In the genomic region with DNA sequence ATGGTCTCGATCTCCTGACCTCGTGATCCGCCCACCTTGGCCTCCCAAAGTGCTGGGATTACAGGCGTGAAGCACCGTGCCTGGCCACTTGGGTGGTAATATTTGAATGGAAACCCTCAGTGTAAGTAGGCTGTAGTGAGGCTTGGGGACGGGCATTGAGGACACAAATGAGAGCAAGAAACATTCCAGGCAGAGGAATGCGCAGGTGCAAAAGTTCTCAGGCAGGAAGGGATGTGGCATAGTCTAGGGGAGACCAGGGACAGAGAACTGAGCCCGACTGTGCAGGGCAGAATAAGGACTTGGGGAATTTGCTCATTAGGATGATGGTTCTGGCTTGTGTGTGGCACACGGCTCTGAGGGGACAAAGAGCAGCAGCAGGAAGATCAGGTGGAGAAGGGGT, we compare ENCODE assay signal across 13 cellular contexts. TPM values are rescaled to one million over a fixed set of nuclear protein-coding genes. Genes with fewer than 3 reads are reported as not detected.
DNase-seq lines count a peak whose midpoint lies in the region; ATAC-seq, FAIRE-seq and TF ChIP-seq lines count a peak whose summit lies in the region.
"Had no signal": no experiment of that assay in that cellular context is flagged by ENCODE, and none has a peak within 500 bp of the region (broad histone marks: within the 10 kb centered on the region; RNA-seq: fewer than 3 reads in every experiment).

No MANE protein-coding gene starts in this region.

- H3K79me2 ChIP-seq in DND-41 (ENCODE audit: insufficient read depth, low read length) = peaks cover 96% of the 10 kb centered on the region
- peaks cover 0 to 76% of the 10 kb centered on the region in 2 experiments; a peak in 3 of 4 replicates for H3K79me2 ChIP-seq in H1 (ENCODE audit: control insufficient read depth in 1 of 2, insufficient read depth in 2 of 2, low read length in 2 of 2)

- DNase-seq in DND-41 (no peak), H1 (ENCODE audit: low read depth in 1 of 2, low spot score in 2 of 2) (no peak), pancreas (peak in 2 of 6 donors; percentile 18 to 60), AG08395 (ENCODE audit: low spot score) (no peak)
- DNase-seq in stimulated activated CD4-positive, alpha-beta T cell treated with anti-CD3 and anti-CD28 coated beads, Interleukin-12 subunit alpha, Interleukin-12 subunit beta, amount 100 ng/mL, for 4 hours = no peak
- no peak for DNase-seq in activated T-helper 1 cell treated with anti-CD3 and anti-CD28 coated beads, Interleukin-12 subunit alpha, Interleukin-12 subunit beta, Interleukin-2, Interleukin-4 antibody, amounts not matched to agents 30 ng/mL and 10 ng/mL and 1 ng/mL, durations not matched to agents 14 hours and 24 hours and 36 hours (ENCODE audit: low spot score)
- DNase-seq: activated CD4-positive, alpha-beta T cell treated with anti-CD3 and anti-CD28 coated beads, Interleukin-2, amount 10 ng/mL, durations not matched to agents 7 days and 5 days; adrenal gland; BE2C; HCEC 1CT; NCI-H774 had no signal

- peak overlapping the region; percentile 10; the same call in 1 of the 2 replicates for H2BK5ac ChIP-seq in H1 (ENCODE audit: low read depth, low read length)

- H3K4me2 ChIP-seq in DND-41 (ENCODE audit: insufficient read depth, low read length) = no peak overlapping the region
- H3K4me2 ChIP-seq in H1 (ENCODE audit: insufficient read depth in 1 of 2, low read depth in 2 of 2, low read length in 2 of 2) = peak overlapping the region; percentile 16 to 47; a peak in 2 of 4 replicates

- ATAC-seq in DND-41 (ENCODE audit: insufficient read depth, low read depth) (no peak), pancreas (peak; percentile 65 to 82 (median 68))

- no peak overlapping the region for H2BK20ac ChIP-seq in H1 (ENCODE audit: low read length)

- H3K27me3 Mint-ChIP-seq in IgD-negative memory B cell = peaks cover 1% of the 10 kb centered on the region
- H3K27me3 Mint-ChIP-seq in activated T-helper 1 cell treated with anti-CD3 and anti-CD28 coated beads, Interleukin-12 subunit alpha, Interleukin-12 subunit beta, Interleukin-2, Interleukin-4 antibody, amounts not matched to agents 30 ng/mL and 10 ng/mL and 1 ng/mL, durations not matched to agents 14 hours and 24 hours and 36 hours (ENCODE audit: insufficient read depth) = no peaks in the 10 kb centered on the region
- H3K27me3 Mint-ChIP-seq: activated CD4-positive, alpha-beta T cell treated with anti-CD3 and anti-CD28 coated beads, Interleukin-2, amount 10 ng/mL, durations not matched to agents 7 days and 5 days had no signal

- H3K9ac ChIP-seq in DND-41 (ENCODE audit: low read depth, low read length) = no peak overlapping the region
- H3K9ac ChIP-seq in H1 (replicated peaks in 1 of 4; ENCODE audit: extremely low read depth in 1 of 4, low read depth in 3 of 4, low read length in 3 of 4) = no peak overlapping the region; a peak in 1 of 7 replicates

- 0 out of 2 replicates have a peak overlapping the region, but pooled peaks have one; percentile 15 for H3K18ac ChIP-seq in H1 (ENCODE audit: extremely low read depth, low read length)

- no peak overlapping the region for H3K14ac ChIP-seq in H1 (ENCODE audit: insufficient read length)

- no peak for TF ChIP-seq POLR2A in H1 (IDR thresholded peaks at IDR 0.05; ENCODE audit: control extremely low read depth in 1 of 2, low read depth in 2 of 2, low read length in 2 of 2)

- H3K4me1 Mint-ChIP-seq in IgD-negative memory B cell = peaks cover 44 to 69% (median 68%) of the 10 kb centered on the region in 3 donors
- peaks cover 69% of the 10 kb centered on the region for H3K4me1 Mint-ChIP-seq in activated T-helper 1 cell treated with anti-CD3 and anti-CD28 coated beads, Interleukin-12 subunit alpha, Interleukin-12 subunit beta, Interleukin-2, Interleukin-4 antibody, amounts not matched to agents 30 ng/mL and 10 ng/mL and 1 ng/mL, durations not matched to agents 14 hours and 24 hours and 36 hours (ENCODE audit: low read depth)

- no peak overlapping the region for H3K23ac ChIP-seq in H1 (ENCODE audit: insufficient read length)

- H3K79me1 ChIP-seq in H1 (ENCODE audit: low read depth, low read length) = peaks cover 5% of the 10 kb centered on the region

- H3K23me2 ChIP-seq in H1 (ENCODE audit: low read depth, low read length) = no peaks in the 10 kb centered on the region; the same call in 1 of the 2 replicates

- H3K27ac Mint-ChIP-seq in IgD-negative memory B cell = peak overlapping the region; percentile 15 to 90 (median 83)
- H3K27ac Mint-ChIP-seq in activated T-helper 1 cell treated with anti-CD3 and anti-CD28 coated beads, Interleukin-12 subunit alpha, Interleukin-12 subunit beta, Interleukin-2, Interleukin-4 antibody, amounts not matched to agents 30 ng/mL and 10 ng/mL and 1 ng/mL, durations not matched to agents 14 hours and 24 hours and 36 hours = no peak overlapping the region
- H3K27ac Mint-ChIP-seq: activated CD4-positive, alpha-beta T cell treated with anti-CD3 and anti-CD28 coated beads, Interleukin-2, amount 10 ng/mL, durations not matched to agents 7 days and 5 days had no signal

- H2BK15ac ChIP-seq in H1 (ENCODE audit: low read length) = no peak overlapping the region

- H2AFZ ChIP-seq in DND-41 (ENCODE audit: low read depth, low read length) = no peak overlapping the region
- H2AFZ ChIP-seq in H1 (ENCODE audit: low read length) = no peak overlapping the region

- H3K4me3 Mint-ChIP-seq in IgD-negative memory B cell = peak overlapping the region in 3 of 4 donors; percentile 9 to 54 (median 30)
- no peak overlapping the region for H3K4me3 Mint-ChIP-seq in activated T-helper 1 cell treated with anti-CD3 and anti-CD28 coated beads, Interleukin-12 subunit alpha, Interleukin-12 subunit beta, Interleukin-2, Interleukin-4 antibody, amounts not matched to agents 30 ng/mL and 10 ng/mL and 1 ng/mL, durations not matched to agents 14 hours and 24 hours and 36 hours
- H3K4me3 Mint-ChIP-seq: activated CD4-positive, alpha-beta T cell treated with anti-CD3 and anti-CD28 coated beads, Interleukin-2, amount 10 ng/mL, durations not matched to agents 7 days and 5 days had no signal

- no peak overlapping the region for H3K4ac ChIP-seq in H1 (replicated peaks; ENCODE audit: insufficient read length, low read depth, low read length)

- H4K91ac ChIP-seq in H1 (replicated peaks; ENCODE audit: insufficient read length, low read length) = peak overlapping the region; percentile 17

- CTCF ChIA-PET in H1 (lab: Charles Lee; ENCODE audit: partially characterized antibody) = interaction anchor here (0.6 to 3.8 kb wide), 7 partner anchors 15 to 360 kb away, joined by 3 to 40 read pairs (median 4); partner anchors contain the start of gene MIF4GD

- TF ChIP-seq EP300 in H1 (IDR thresholded peaks at IDR 0.05; ENCODE audit: borderline replicate concordance in 1 of 2, low read depth in 2 of 2, low read length in 2 of 2) = no peak

- no peak overlapping the region for H4K8ac ChIP-seq in H1 (ENCODE audit: extremely low read depth, insufficient read depth, low read length)

- no peak for TF ChIP-seq RAD21 in H1 (IDR thresholded peaks at IDR 0.05 in 1 of 2, conservative IDR thresholded peaks at IDR 0.05 in 1 of 2; ENCODE audit: low read depth in 2 of 2, low read length in 2 of 2)

- H4K5ac ChIP-seq in H1 (ENCODE audit: insufficient read length, low read depth, low read length) = peak overlapping the region; percentile 37

- H3K9me3 ChIP-seq in DND-41 (ENCODE audit: insufficient read depth, low read length, severe bottlenecking) = no peaks in the 10 kb centered on the region
- no peaks in the 10 kb centered on the region; a peak in 1 of 4 replicates for H3K9me3 ChIP-seq in H1 (ENCODE audit: insufficient read depth in 2 of 2, low read depth in 1 of 2, low read length in 1 of 2)
- no peaks in the 10 kb centered on the region for H3K9me3 ChIP-seq in pancreas
- H3K9me3 ChIP-seq: adrenal gland, BE2C had no signal

- H3K27ac ChIP-seq in DND-41 (ENCODE audit: low read length) (peak overlapping the region; percentile 40), H1 (ENCODE audit: low read depth, low read length) (no peak overlapping the region), pancreas (no peak overlapping the region)
- H3K27ac ChIP-seq: adrenal gland had no signal

- peaks cover 69% of the 10 kb centered on the region for H3K4me1 ChIP-seq in DND-41 (ENCODE audit: insufficient read depth, low read length)
- H3K4me1 ChIP-seq in H1 (replicated peaks in 1 of 4; ENCODE audit: control insufficient read depth in 3 of 4, insufficient read depth in 4 of 4, low read length in 3 of 4) = peaks cover 13 to 29% (median 27%) of the 10 kb centered on the region in 4 experiments
- peaks cover 9 to 25% (median 11%) of the 10 kb centered on the region in 3 donors for H3K4me1 ChIP-seq in pancreas

- no peak for TF ChIP-seq CTCF in DND-41 (IDR thresholded peaks at IDR 0.05; ENCODE audit: borderline replicate concordance, extremely low read depth, low read length, poor library complexity, severe bottlenecking)
- TF ChIP-seq CTCF in H1 (IDR thresholded peaks at IDR 0.05; ENCODE audit: control extremely low read depth in 1 of 3, insufficient read depth in 1 of 3, low read depth in 1 of 3, low read length in 3 of 3) = no peak
- no peak for TF ChIP-seq CTCF in pancreas (IDR thresholded peaks at IDR 0.05)

- H2BK120ac ChIP-seq in H1 (replicated peaks; ENCODE audit: low read depth, low read length) = no peak overlapping the region

- H3K36me3 ChIP-seq in DND-41 (ENCODE audit: insufficient read depth, low read length) (peaks cover 18% of the 10 kb centered on the region), H1 (ENCODE audit: control insufficient read depth in 2 of 4, insufficient read depth in 4 of 4, low read length in 3 of 4) (no peaks in the 10 kb centered on the region), pancreas (no peaks in the 10 kb centered on the region)
- H3K36me3 ChIP-seq: adrenal gland, BE2C had no signal

- no peak overlapping the region for H3K56ac ChIP-seq in H1 (replicated peaks; ENCODE audit: insufficient read length, low read depth, low read length)

- H2AK5ac ChIP-seq in H1 (ENCODE audit: low read depth, low read length) = no peak overlapping the region

- H2BK12ac ChIP-seq in H1 (ENCODE audit: low read depth, low read length) = peak overlapping the region; percentile 27; the same call in 1 of the 2 replicates

- intact Hi-C loops in pancreas (cut with DNase I) = no loop called here
- intact Hi-C loops in activated T-helper 1 cell treated with anti-CD3 and anti-CD28 coated beads, Interleukin-12 subunit alpha, Interleukin-12 subunit beta, Interleukin-2, Interleukin-4 antibody, amounts not matched to agents 30 ng/mL and 10 ng/mL and 1 ng/mL, durations not matched to agents 14 hours and 24 hours and 36 hours (cut with micrococcal nuclease) = no loop called here

- H3K4me3 ChIP-seq in DND-41 (ENCODE audit: low read depth in 1 of 2, low read length in 2 of 2) (no peak overlapping the region), H1 (ENCODE audit: extremely low read depth in 1 of 4, insufficient read depth in 2 of 4, low read depth in 3 of 4, low read length in 4 of 4) (no peak overlapping the region), pancreas (no peak overlapping the region)
- H3K4me3 ChIP-seq: adrenal gland had no signal

- H4K20me1 ChIP-seq in DND-41 (ENCODE audit: insufficient read depth, low read length) = peaks cover 57% of the 10 kb centered on the region
- H4K20me1 ChIP-seq in H1 (replicated peaks in 1 of 2; ENCODE audit: control insufficient read depth in 1 of 2, insufficient read depth in 2 of 2, low read length in 2 of 2) = peaks cover 2 to 15% of the 10 kb centered on the region in 2 experiments

- POLR2A ChIA-PET in H1 (lab: Charles Lee; ENCODE audit: partially characterized antibody) = interaction anchor here (0.8 to 1.1 kb wide), 4 partner anchors 13 to 144 kb away, joined by 3 to 4 read pairs (median 4); no protein-coding TSS in a partner anchor

- peaks cover 10% of the 10 kb centered on the region for H3K36me3 Mint-ChIP-seq in IgD-negative memory B cell
- peaks cover 6% of the 10 kb centered on the region for H3K36me3 Mint-ChIP-seq in activated T-helper 1 cell treated with anti-CD3 and anti-CD28 coated beads, Interleukin-12 subunit alpha, Interleukin-12 subunit beta, Interleukin-2, Interleukin-4 antibody, amounts not matched to agents 30 ng/mL and 10 ng/mL and 1 ng/mL, durations not matched to agents 14 hours and 24 hours and 36 hours (ENCODE audit: low read depth)

- H3K27me3 ChIP-seq in DND-41 (ENCODE audit: insufficient read depth, low read length, poor library complexity) (no peaks in the 10 kb centered on the region), H1 (replicated peaks in 1 of 4; ENCODE audit: control insufficient read depth in 3 of 4, extremely low read depth in 1 of 4, insufficient read depth in 3 of 4, low read length in 3 of 4) (no peaks in the 10 kb centered on the region), pancreas (no peaks in the 10 kb centered on the region)
- H3K27me3 ChIP-seq: adrenal gland, BE2C had no signal

- WGBS in H1 (ENCODE audit: extremely low coverage in 1 of 2, insufficient coverage in 1 of 2, insufficient read length in 1 of 2, insufficient replicate concordance in 2 of 2, low coverage in 1 of 2, low lambda C conversion rate in 2 of 2, missing lambda C conversion rate in 1 of 2), 2 experiments = 83% methylated on average over 9 of the region's 9 CpGs; no CpG with 5 or more reads in 1 of the 2 experiments
- WGBS in pancreas, 2 donors = 46% methylated on average over 9 of the region's 9 CpGs

- no peak for FAIRE-seq in H1 (lab: Jason Lieb, UNC)
- no peak for FAIRE-seq in pancreas (lab: Jason Lieb, UNC)
- FAIRE-seq: keratinocyte had no signal

- H3K9me3 Mint-ChIP-seq in IgD-negative memory B cell = no peaks in the 10 kb centered on the region
- no peaks in the 10 kb centered on the region for H3K9me3 Mint-ChIP-seq in activated T-helper 1 cell treated with anti-CD3 and anti-CD28 coated beads, Interleukin-12 subunit alpha, Interleukin-12 subunit beta, Interleukin-2, Interleukin-4 antibody, amounts not matched to agents 30 ng/mL and 10 ng/mL and 1 ng/mL, durations not matched to agents 14 hours and 24 hours and 36 hours

RNA-seq across cellular contexts. Expression of gene GRB2, which starts 54.8 kb away (rescaled TPM):
- polyA plus RNA-seq in IgD-negative memory B cell (333 TPM), H1 (2011; rRNA removed) (44.2 and 51.8 TPM in 2 replicates), pancreas (10 to 100 TPM; 18.5 to 24.4 TPM)
- total RNA-seq in H1 (2021; fragmentation: NEBNext Ultra II Directional; extraction: Animal tissue kit (Norgen Biotek cat#: 25700)) = 101 and 102 TPM in 2 replicates
- polyA plus RNA-seq in H1 (2011; cell fraction: cytosol; rRNA removed) = 58.1 TPM
- 45.2 TPM for polyA plus RNA-seq in H1 (2011; cell fraction: nucleus; rRNA removed)
- 58.4 to 70.9 TPM (median 63.2 TPM) in 4 replicates for polyA plus RNA-seq in H1 (2012, experiment 1 of 2)
- 69.4 TPM for polyA plus RNA-seq in H1 (2012, experiment 2 of 2)
- polyA plus RNA-seq in H1 (2013, experiment 1 of 2) = 96.2 TPM
- polyA plus RNA-seq in H1 (2013, experiment 2 of 2) = 83.9 TPM
- 40.6 and 44.1 TPM in 2 replicates for polyA minus RNA-seq in H1 (2011; rRNA and poly(A)+ RNA removed)
- 20.0 TPM for polyA minus RNA-seq in H1 (2011; cell fraction: cytosol; rRNA and poly(A)+ RNA removed)
- polyA minus RNA-seq in H1 (2011; cell fraction: nucleus; rRNA and poly(A)+ RNA removed) = 41.5 TPM
- total RNA-seq in pancreas = 10 to 100 TPM; 25.2 to 64.7 (median 36.5) TPM
- 172 and 183 TPM in 2 replicates for total RNA-seq in activated T-helper 1 cell treated with anti-CD3 and anti-CD28 coated beads, Interleukin-12 subunit alpha, Interleukin-12 subunit beta, Interleukin-2, Interleukin-4 antibody, amounts not matched to agents 30 ng/mL and 10 ng/mL and 1 ng/mL, durations not matched to agents 14 hours and 24 hours and 36 hours
